In the genomic region with DNA sequence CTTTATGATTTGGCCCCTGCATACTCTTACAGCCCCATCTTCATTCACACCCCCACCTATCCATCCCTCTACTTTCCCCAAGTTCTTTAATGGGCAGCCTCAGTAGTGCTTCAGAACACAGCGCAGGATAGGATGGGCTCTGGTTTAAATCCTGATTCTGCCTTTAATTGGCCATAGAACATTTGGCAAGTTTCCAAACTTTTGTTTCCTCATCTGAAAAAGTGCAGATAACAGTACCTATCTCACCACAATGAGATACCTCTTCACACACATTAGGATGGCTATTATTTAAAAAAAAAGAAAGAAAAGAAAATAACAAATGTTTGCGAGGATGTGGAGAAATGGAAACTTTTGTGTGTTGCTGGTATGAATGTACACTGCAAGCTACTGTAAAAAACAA, we compare ENCODE assay signal across 29 cellular contexts.
"Had no signal": no experiment of that assay in that cellular context is flagged by ENCODE, and none has a peak within 500 bp of the region (broad histone marks: within the 10 kb centered on the region; RNA-seq: fewer than 3 reads in every experiment).

No MANE protein-coding gene starts in this region.

- ATAC-seq: activated CD4-positive, alpha-beta T cell treated with anti-CD3 and anti-CD28 coated beads for 36 hours; activated CD8-positive, alpha-beta memory T cell treated with anti-CD3 and anti-CD28 coated beads, Interleukin-2, amount 10 ng/mL, durations not matched to agents 7 days and 5 days; activated CD8-positive, alpha-beta T cell treated with anti-CD3 and anti-CD28 coated beads, Interleukin-2, amount 10 ng/mL, durations not matched to agents 7 days and 5 days; activated naive CD4-positive, alpha-beta T cell treated with anti-CD3 and anti-CD28 coated beads, Interleukin-2, amount 50 U/mL, for 72 hours; esophagus mucosa had no signal

- H3K36me3 ChIP-seq: ascending aorta, breast epithelium, cardiac muscle cell, colonic mucosa had no signal

- FAIRE-seq: frontal cortex had no signal

- H3K27me3 ChIP-seq: ascending aorta, breast epithelium, cardiac muscle cell, colonic mucosa, dorsolateral prefrontal cortex had no signal

- H3K9me3 ChIP-seq: ascending aorta, breast epithelium, colonic mucosa had no signal

- H3K4me3 ChIP-seq: ascending aorta, breast epithelium, cardiac muscle cell, colonic mucosa, dorsolateral prefrontal cortex had no signal

- H3K27ac ChIP-seq: ascending aorta, breast epithelium, cardiac muscle cell, colonic mucosa, dorsolateral prefrontal cortex had no signal

- DNase-seq: activated CD4-positive, alpha-beta memory T cell treated with anti-CD3 and anti-CD28 coated beads for 36 hours; activated CD4-positive, alpha-beta T cell treated with anti-CD3 and anti-CD28 coated beads for 36 hours; activated CD4-positive, alpha-beta T cell treated with anti-CD3 and anti-CD28 coated beads, Interleukin-2, amount 10 ng/mL, durations not matched to agents 24 days and 14 days; activated CD4-positive, CD25-positive, alpha-beta regulatory T cell; activated CD4-positive, CD25-positive, alpha-beta regulatory T cell treated with anti-CD3 and anti-CD28 coated beads, Interleukin-2, amount 50 U/mL, for 72 hours; activated CD8-positive, alpha-beta memory T cell treated with anti-CD3 and anti-CD28 coated beads, Interleukin-2, amount 10 ng/mL, durations not matched to agents 7 days and 5 days; activated CD8-positive, alpha-beta memory T cell treated with anti-CD3 and anti-CD28 coated beads, Interleukin-2, amount 50 U/mL, for 4 hours; activated CD8-positive, alpha-beta T cell treated with anti-CD3 and anti-CD28 coated beads, Interleukin-2, amount 10 ng/mL, durations not matched to agents 7 days and 5 days; activated effector memory CD4-positive, alpha-beta T cell treated with anti-CD3 and anti-CD28 coated beads, Interleukin-2, amount 50 U/mL, for 16 hours; activated naive CD4-positive, alpha-beta T cell; activated naive CD4-positive, alpha-beta T cell treated with anti-CD3 and anti-CD28 coated beads, Interleukin-2, amount 10 ng/mL, durations not matched to agents 7 days and 5 days; activated naive CD8-positive, alpha-beta T cell treated with anti-CD3 and anti-CD28 coated beads, Interleukin-2, amount 10 ng/mL, durations not matched to agents 7 days and 5 days; activated T-cell treated with anti-CD3 and anti-CD28 coated beads, Interleukin-2, amount 50 U/mL, for 1 hour; activated T-cell treated with anti-CD3 and anti-CD28 coated beads, Interleukin-2, amount 50 U/mL, for 48 hours; central memory CD4-positive, alpha-beta T cell; cerebellar nuclear complex; colonic mucosa; dorsolateral prefrontal cortex; effector memory CD4-positive, alpha-beta T cell; endodermal cell; foreskin fibroblast; head of caudate nucleus; hippocampal formation had no signal

- H3K4me1 ChIP-seq: ascending aorta, breast epithelium, colonic mucosa had no signal
